ENCODE assay signal across 8 cellular contexts in genomic region chr12:112382866-112383265, GRCh38. TPM values are rescaled to one million over a fixed set of nuclear protein-coding genes. Genes with fewer than 3 reads are reported as not detected.
DNase-seq lines count a peak whose midpoint lies in the region; ATAC-seq and TF ChIP-seq lines count a peak whose summit lies in the region.

No MANE protein-coding gene starts in this region.

- TF ChIP-seq CTCF in HFFc6 (IDR thresholded peaks at IDR 0.05) = no peak

- CTCF ChIA-PET in activated CD4-positive, alpha-beta memory T cell treated with anti-CD3 and anti-CD28 coated beads, Interleukin-2, amount 10 ng/mL, durations not matched to agents 7 days and 5 days (lab: Charles Lee) = no interaction called here

- DNase-seq in HFFc6 (no peak), DMS53 (lab: John Stamatoyannopoulos, UW) (no peak), kidney glomerular epithelial cell (lab: John Stamatoyannopoulos, UW) (no peak), cortex of kidney (lab: John Stamatoyannopoulos, UW) (no peak)
- DNase-seq in activated CD4-positive, alpha-beta memory T cell treated with anti-CD3 and anti-CD28 coated beads, Interleukin-2, amount 10 ng/mL, durations not matched to agents 7 days and 5 days = no peak
- DNase-seq in stimulated activated naive B cell treated with anti-CD40 and anti-IgM and Interleukin-4, amounts not matched to agents 10 μg/mL and 1 μg/mL and 100 μg/mL, for 72 hours = no peak

- no peaks in the 10 kb centered on the region for H3K9me3 ChIP-seq in iPS-20b (ENCODE audit: insufficient read depth, low read depth, low read length)

- peak overlapping the region; percentile 59; the same call in 1 of the 2 replicates for H3K4me3 ChIP-seq in iPS-20b (ENCODE audit: low read length)

- H3K4me1 Mint-ChIP-seq in HFFc6 (ENCODE audit: low read depth) = peaks cover 41% of the 10 kb centered on the region
- peaks cover 33% of the 10 kb centered on the region for H3K4me1 Mint-ChIP-seq in activated CD4-positive, alpha-beta memory T cell treated with anti-CD3 and anti-CD28 coated beads, Interleukin-2, amount 10 ng/mL, durations not matched to agents 7 days and 5 days
- H3K4me1 Mint-ChIP-seq in stimulated activated naive B cell treated with anti-CD40 and anti-IgM and Interleukin-4, amounts not matched to agents 10 μg/mL and 1 μg/mL and 100 μg/mL, for 72 hours = peaks cover 24 to 28% of the 10 kb centered on the region in 2 donors

- POLR2A ChIA-PET in activated CD4-positive, alpha-beta memory T cell treated with anti-CD3 and anti-CD28 coated beads, Interleukin-2, amount 10 ng/mL, durations not matched to agents 7 days and 5 days (lab: Charles Lee) = no interaction called here

- no peaks in the 10 kb centered on the region for H3K36me3 ChIP-seq in iPS-20b (ENCODE audit: insufficient read depth, low read depth, low read length)

- H3K27ac Mint-ChIP-seq in HFFc6 = peak overlapping the region; percentile 63
- peak overlapping the region; percentile 70 for H3K27ac Mint-ChIP-seq in activated CD4-positive, alpha-beta memory T cell treated with anti-CD3 and anti-CD28 coated beads, Interleukin-2, amount 10 ng/mL, durations not matched to agents 7 days and 5 days
- peak overlapping the region; percentile 94 for H3K27ac Mint-ChIP-seq in stimulated activated naive B cell treated with anti-CD40 and anti-IgM and Interleukin-4, amounts not matched to agents 10 μg/mL and 1 μg/mL and 100 μg/mL, for 72 hours

- H3K27me3 Mint-ChIP-seq in HFFc6 (ENCODE audit: insufficient read depth) = peaks cover 2% of the 10 kb centered on the region
- no peaks in the 10 kb centered on the region for H3K27me3 Mint-ChIP-seq in activated CD4-positive, alpha-beta memory T cell treated with anti-CD3 and anti-CD28 coated beads, Interleukin-2, amount 10 ng/mL, durations not matched to agents 7 days and 5 days
- H3K27me3 Mint-ChIP-seq in stimulated activated naive B cell treated with anti-CD40 and anti-IgM and Interleukin-4, amounts not matched to agents 10 μg/mL and 1 μg/mL and 100 μg/mL, for 72 hours = no peaks in the 10 kb centered on the region

- peak overlapping the region; percentile 38; the same call in 1 of the 2 replicates for H3K9ac ChIP-seq in iPS-20b (ENCODE audit: low read depth, low read length)

- no peaks in the 10 kb centered on the region for H3K9me3 Mint-ChIP-seq in HFFc6
- H3K9me3 Mint-ChIP-seq in activated CD4-positive, alpha-beta memory T cell treated with anti-CD3 and anti-CD28 coated beads, Interleukin-2, amount 10 ng/mL, durations not matched to agents 7 days and 5 days = no peaks in the 10 kb centered on the region
- H3K9me3 Mint-ChIP-seq in stimulated activated naive B cell treated with anti-CD40 and anti-IgM and Interleukin-4, amounts not matched to agents 10 μg/mL and 1 μg/mL and 100 μg/mL, for 72 hours = no peaks in the 10 kb centered on the region

- H3K27ac ChIP-seq in iPS-20b (ENCODE audit: low read length) = no peak overlapping the region

- no peaks in the 10 kb centered on the region for H3K4me1 ChIP-seq in iPS-20b (ENCODE audit: insufficient read depth, low read length)

- peaks cover 14% of the 10 kb centered on the region for H3K36me3 Mint-ChIP-seq in HFFc6 (ENCODE audit: low read depth)
- H3K36me3 Mint-ChIP-seq in activated CD4-positive, alpha-beta memory T cell treated with anti-CD3 and anti-CD28 coated beads, Interleukin-2, amount 10 ng/mL, durations not matched to agents 7 days and 5 days (ENCODE audit: low read depth) = peaks cover 3% of the 10 kb centered on the region
- H3K36me3 Mint-ChIP-seq in stimulated activated naive B cell treated with anti-CD40 and anti-IgM and Interleukin-4, amounts not matched to agents 10 μg/mL and 1 μg/mL and 100 μg/mL, for 72 hours = peaks cover 0 to 5% of the 10 kb centered on the region in 2 donors

- H3K4me3 Mint-ChIP-seq in HFFc6 = peak overlapping the region; percentile 96
- peak overlapping the region; percentile 85 for H3K4me3 Mint-ChIP-seq in activated CD4-positive, alpha-beta memory T cell treated with anti-CD3 and anti-CD28 coated beads, Interleukin-2, amount 10 ng/mL, durations not matched to agents 7 days and 5 days
- peak overlapping the region; percentile 86 to 98 for H3K4me3 Mint-ChIP-seq in stimulated activated naive B cell treated with anti-CD40 and anti-IgM and Interleukin-4, amounts not matched to agents 10 μg/mL and 1 μg/mL and 100 μg/mL, for 72 hours

- no peak for ATAC-seq in stimulated activated naive B cell treated with anti-CD40 and anti-IgM and Interleukin-4, amounts not matched to agents 10 μg/mL and 1 μg/mL and 100 μg/mL, for 72 hours (replicated peaks)
- no peak for ATAC-seq in HG03460 (IDR thresholded peaks at IDR 0.05; ENCODE audit: unreplicated experiment)

- no peaks in the 10 kb centered on the region for H3K27me3 ChIP-seq in iPS-20b (ENCODE audit: insufficient read depth, low read length)

RNA-seq across cellular contexts. Expression of gene HECTD4, which starts 0.6 kb away (rescaled TPM):
- total RNA-seq in HFFc6 (2021; fragmentation: NEBNext Ultra II Directional; extraction: Animal tissue kit (Norgen Biotek cat#: 25700)) = 10 to 100 TPM; 15.7 to 22.5 (median 18.5) TPM
- total RNA-seq in activated CD4-positive, alpha-beta memory T cell treated with anti-CD3 and anti-CD28 coated beads, Interleukin-2, amount 10 ng/mL, durations not matched to agents 7 days and 5 days = 10 to 100 TPM; 37.5 to 39.4 TPM

RNA-seq across cellular contexts. Expression of gene RPL6, which starts 26.5 kb away (rescaled TPM):
- 1,000 to 10,000 TPM; 1,282 to 1,468 (median 1,387) TPM for total RNA-seq in HFFc6 (2021; fragmentation: NEBNext Ultra II Directional; extraction: Animal tissue kit (Norgen Biotek cat#: 25700))
- 100 to 1,000 TPM; 911 to 941 TPM for total RNA-seq in activated CD4-positive, alpha-beta memory T cell treated with anti-CD3 and anti-CD28 coated beads, Interleukin-2, amount 10 ng/mL, durations not matched to agents 7 days and 5 days

RNA-seq across cellular contexts. Expression of gene PTPN11, which starts 35.9 kb away (rescaled TPM):
- 100 to 1,000 TPM; 132 to 160 (median 144) TPM for total RNA-seq in HFFc6 (2021; fragmentation: NEBNext Ultra II Directional; extraction: Animal tissue kit (Norgen Biotek cat#: 25700))
- 10 to 100 TPM; 88.1 to 92.3 TPM for total RNA-seq in activated CD4-positive, alpha-beta memory T cell treated with anti-CD3 and anti-CD28 coated beads, Interleukin-2, amount 10 ng/mL, durations not matched to agents 7 days and 5 days
